ENCODE assay signal across 18 cellular contexts in genomic region chr6:112014483-112014882, GRCh38. TPM values are rescaled to one million over a fixed set of nuclear protein-coding genes. Genes with fewer than 3 reads are reported as not detected.
DNase-seq lines count a peak whose midpoint lies in the region; ATAC-seq and TF ChIP-seq lines count a peak whose summit lies in the region.
"Had no signal": no experiment of that assay in that cellular context is flagged by ENCODE, and none has a peak within 500 bp of the region (broad histone marks: within the 10 kb centered on the region; RNA-seq: fewer than 3 reads in every experiment).

No MANE protein-coding gene starts in this region.

- H3K27me3 Mint-ChIP-seq in activated T-cell treated with anti-CD3 and anti-CD28 coated beads, Interleukin-2, amount 50 U/mL, for 24 hours, result no peaks in the 10 kb centered on the region
- no peaks in the 10 kb centered on the region for H3K27me3 Mint-ChIP-seq in activated T-cell treated with anti-CD3 and anti-CD28 coated beads, Interleukin-2, amount 50 U/mL, for 4 hours (ENCODE audit: low read depth)
- H3K27me3 Mint-ChIP-seq in activated T-helper 2 cell treated with anti-CD3 and anti-CD28 coated beads, Interferon-gamma antibody, Interleukin-2, Interleukin-4, amounts not matched to agents 10 μg/mL and 5 μg/mL and 100 μg/mL, durations not matched to agents 14 hours and 24 hours and 36 hours (ENCODE audit: low read depth), result no peaks in the 10 kb centered on the region

- H3K36me3 Mint-ChIP-seq in activated T-cell treated with anti-CD3 and anti-CD28 coated beads, Interleukin-2, amount 50 U/mL, for 24 hours (ENCODE audit: low read depth), result no peaks in the 10 kb centered on the region
- no peaks in the 10 kb centered on the region for H3K36me3 Mint-ChIP-seq in activated T-cell treated with anti-CD3 and anti-CD28 coated beads, Interleukin-2, amount 50 U/mL, for 4 hours (ENCODE audit: insufficient read depth)
- no peaks in the 10 kb centered on the region for H3K36me3 Mint-ChIP-seq in activated T-helper 2 cell treated with anti-CD3 and anti-CD28 coated beads, Interferon-gamma antibody, Interleukin-2, Interleukin-4, amounts not matched to agents 10 μg/mL and 5 μg/mL and 100 μg/mL, durations not matched to agents 14 hours and 24 hours and 36 hours (ENCODE audit: low read depth)

- peaks cover 80% of the 10 kb centered on the region for H3K4me1 Mint-ChIP-seq in activated T-cell treated with anti-CD3 and anti-CD28 coated beads, Interleukin-2, amount 50 U/mL, for 24 hours (ENCODE audit: low read depth)
- peaks cover 64% of the 10 kb centered on the region for H3K4me1 Mint-ChIP-seq in activated T-cell treated with anti-CD3 and anti-CD28 coated beads, Interleukin-2, amount 50 U/mL, for 4 hours (ENCODE audit: low read depth)
- peaks cover 55% of the 10 kb centered on the region for H3K4me1 Mint-ChIP-seq in activated T-helper 2 cell treated with anti-CD3 and anti-CD28 coated beads, Interferon-gamma antibody, Interleukin-2, Interleukin-4, amounts not matched to agents 10 μg/mL and 5 μg/mL and 100 μg/mL, durations not matched to agents 14 hours and 24 hours and 36 hours (ENCODE audit: low read depth)

- intact Hi-C loops in activated T-helper 2 cell treated with anti-CD3 and anti-CD28 coated beads, Interferon-gamma antibody, Interleukin-2, Interleukin-4, amounts not matched to agents 10 μg/mL and 5 μg/mL and 100 μg/mL, durations not matched to agents 14 hours and 24 hours and 36 hours (cut with micrococcal nuclease), result no loop called here
- intact Hi-C loops in tibial artery (cut with DNase I; ENCODE audit: low total_unique reads), result no loop called here

- peak overlapping the region; percentile 54 to 60 for H3K27ac ChIP-seq in tibial artery
- H3K27ac ChIP-seq: KMS-11, neutrophil, VCaP had no signal

- H3K4me3 Mint-ChIP-seq in activated T-cell treated with anti-CD3 and anti-CD28 coated beads, Interleukin-2, amount 50 U/mL, for 24 hours, result no peak overlapping the region
- no peak overlapping the region for H3K4me3 Mint-ChIP-seq in activated T-cell treated with anti-CD3 and anti-CD28 coated beads, Interleukin-2, amount 50 U/mL, for 4 hours
- no peak overlapping the region for H3K4me3 Mint-ChIP-seq in activated T-helper 2 cell treated with anti-CD3 and anti-CD28 coated beads, Interferon-gamma antibody, Interleukin-2, Interleukin-4, amounts not matched to agents 10 μg/mL and 5 μg/mL and 100 μg/mL, durations not matched to agents 14 hours and 24 hours and 36 hours (ENCODE audit: low read depth)
- H3K4me3 Mint-ChIP-seq: H9, immature natural killer cell had no signal

- H3K9me3 Mint-ChIP-seq in activated T-cell treated with anti-CD3 and anti-CD28 coated beads, Interleukin-2, amount 50 U/mL, for 24 hours, result no peaks in the 10 kb centered on the region
- H3K9me3 Mint-ChIP-seq in activated T-cell treated with anti-CD3 and anti-CD28 coated beads, Interleukin-2, amount 50 U/mL, for 4 hours, result no peaks in the 10 kb centered on the region
- no peaks in the 10 kb centered on the region for H3K9me3 Mint-ChIP-seq in activated T-helper 2 cell treated with anti-CD3 and anti-CD28 coated beads, Interferon-gamma antibody, Interleukin-2, Interleukin-4, amounts not matched to agents 10 μg/mL and 5 μg/mL and 100 μg/mL, durations not matched to agents 14 hours and 24 hours and 36 hours
- H3K9me3 Mint-ChIP-seq: H9, immature natural killer cell had no signal

- H3K27me3 ChIP-seq in tibial artery, result no peaks in the 10 kb centered on the region
- H3K27me3 ChIP-seq: neutrophil had no signal

- ATAC-seq in activated T-cell treated with anti-CD3 and anti-CD28 coated beads, Interleukin-2, amount 50 U/mL, for 4 hours, result no peak
- no peak for ATAC-seq in GM21367 (IDR thresholded peaks at IDR 0.05; ENCODE audit: unreplicated experiment)

- no peaks in the 10 kb centered on the region for H3K9me3 ChIP-seq in tibial artery
- H3K9me3 ChIP-seq: neutrophil had no signal

- H3K27ac Mint-ChIP-seq in activated T-cell treated with anti-CD3 and anti-CD28 coated beads, Interleukin-2, amount 50 U/mL, for 24 hours, result peak overlapping the region; percentile 96
- peak overlapping the region; percentile 2 for H3K27ac Mint-ChIP-seq in activated T-helper 2 cell treated with anti-CD3 and anti-CD28 coated beads, Interferon-gamma antibody, Interleukin-2, Interleukin-4, amounts not matched to agents 10 μg/mL and 5 μg/mL and 100 μg/mL, durations not matched to agents 14 hours and 24 hours and 36 hours
- H3K27ac Mint-ChIP-seq: H9, immature natural killer cell had no signal

- TF ChIP-seq CTCF in fibroblast of villous mesenchyme (IDR thresholded peaks at IDR 0.05; ENCODE audit: insufficient read depth, low read depth, low read length), result no peak
- no peak for TF ChIP-seq CTCF in tibial artery (IDR thresholded peaks at IDR 0.05)

- peaks cover 0 to 58% (median 28%) of the 10 kb centered on the region in 4 donors for H3K4me1 ChIP-seq in tibial artery

- H3K36me3 ChIP-seq in tibial artery, result no peaks in the 10 kb centered on the region
- H3K36me3 ChIP-seq: neutrophil had no signal

- H3K4me3 ChIP-seq in fibroblast of villous mesenchyme (ENCODE audit: low read depth, low read length) (no peak overlapping the region), tibial artery (no peak overlapping the region)

- DNase-seq in activated T-cell treated with anti-CD3 and anti-CD28 coated beads, Interleukin-2, amount 50 U/mL, for 24 hours, result no peak
- no peak for DNase-seq in activated T-cell treated with anti-CD3 and anti-CD28 coated beads, Interleukin-2, amount 50 U/mL, for 4 hours
- DNase-seq in activated T-helper 2 cell treated with anti-CD3 and anti-CD28 coated beads, Interferon-gamma antibody, Interleukin-2, Interleukin-4, amounts not matched to agents 10 μg/mL and 5 μg/mL and 100 μg/mL, durations not matched to agents 14 hours and 24 hours and 36 hours (ENCODE audit: low spot score), result no peak
- DNase-seq in fibroblast of villous mesenchyme (ENCODE audit: low read depth) (peak; percentile 86), tibial artery (no peak)
- no peak for DNase-seq in stimulated activated CD4-positive, alpha-beta T cell treated with anti-CD3 and anti-CD28 coated beads, Interleukin-15, amount 100 ng/mL, for 24 hours
- DNase-seq in effector CD8-positive, alpha-beta T cell (lab: John Stamatoyannopoulos, UW), result no peak
- DNase-seq: activated effector memory CD4-positive, alpha-beta T cell treated with anti-CD3 and anti-CD28 coated beads, Interleukin-2, amount 50 U/mL, for 16 hours; effector memory CD4-positive, alpha-beta T cell; H9; immature natural killer cell; RPMI8226; stimulated activated CD4-positive, alpha-beta T cell treated with anti-CD3 and anti-CD28 coated beads, Interleukin-4, amount 100 ng/mL, for 4 hours had no signal

RNA-seq across cellular contexts. Expression of gene CCN6, which starts 39.4 kb away (rescaled TPM):
- under 1 TPM; 0.43 to 0.90 (median 0.58) TPM for total RNA-seq in activated T-cell treated with anti-CD3 and anti-CD28 coated beads, Interleukin-2, amount 50 U/mL, for 4 hours
- 0.34 TPM in 1 of 2 replicates, not detected in the other for total RNA-seq in activated T-helper 2 cell treated with anti-CD3 and anti-CD28 coated beads, Interferon-gamma antibody, Interleukin-2, Interleukin-4, amounts not matched to agents 10 μg/mL and 5 μg/mL and 100 μg/mL, durations not matched to agents 14 hours and 24 hours and 36 hours
- total RNA-seq in fibroblast of villous mesenchyme, result not detected in 2 replicates
- total RNA-seq: A673, H9 had no signal
